In the genomic region with DNA sequence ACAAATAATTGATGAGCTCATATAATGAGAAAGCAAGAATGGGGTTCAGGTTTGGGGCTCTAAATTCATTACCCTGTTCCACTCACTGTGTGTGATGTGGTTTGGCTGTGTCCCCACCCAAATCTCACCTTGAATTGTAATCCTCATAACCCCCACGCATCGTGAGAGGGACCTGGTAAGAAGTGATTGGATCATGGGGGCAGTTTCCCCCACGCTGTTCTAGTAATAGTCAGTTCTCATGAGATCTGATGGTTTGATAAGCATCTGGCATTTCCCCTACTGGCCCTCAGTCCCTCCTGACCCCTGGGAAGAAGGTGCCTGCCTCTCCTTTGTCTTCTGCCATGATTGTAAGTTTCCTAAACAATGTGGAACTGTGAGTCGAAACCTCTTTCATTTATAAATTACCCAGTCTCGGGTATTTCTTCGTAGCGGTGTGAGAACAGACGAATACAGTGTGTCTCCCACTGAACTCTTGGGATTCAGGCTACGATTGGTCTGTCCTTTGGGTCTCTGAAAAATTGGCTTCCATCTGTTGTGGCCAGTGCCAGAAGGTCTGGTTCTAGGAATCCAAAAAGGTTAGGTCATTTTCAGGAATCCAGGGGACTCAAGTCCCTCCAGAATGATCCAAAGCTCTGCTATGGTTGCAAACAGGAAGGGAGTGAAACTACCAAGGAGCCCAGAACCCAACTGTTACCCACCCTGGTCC, we compare ENCODE assay signal across 13 cellular contexts.
A peak's percentile ranks its signal among the peaks of the same experiment; 100 is the strongest.
DNase-seq lines count a peak whose midpoint lies in the region; ATAC-seq, FAIRE-seq and TF ChIP-seq lines count a peak whose summit lies in the region.
"Had no signal": no experiment of that assay in that cellular context is flagged by ENCODE, and none has a peak within 500 bp of the region (broad histone marks: within the 10 kb centered on the region; RNA-seq: fewer than 3 reads in every experiment).

No MANE protein-coding gene starts in this region.

- no peaks in the 10 kb centered on the region for H3K27me3 ChIP-seq in CD4-positive, alpha-beta T cell (ENCODE audit: control insufficient read depth, insufficient read depth, low read length)
- H3K27me3 ChIP-seq in GM23338 (ENCODE audit: insufficient read depth) (no peaks in the 10 kb centered on the region), endodermal cell (ENCODE audit: control insufficient read depth, insufficient read depth, low read length, poor library complexity, severe bottlenecking) (no peaks in the 10 kb centered on the region), prostate gland (replicated peaks; ENCODE audit: insufficient read depth) (no peaks in the 10 kb centered on the region)
- H3K27me3 ChIP-seq: testis had no signal

- no peak overlapping the region for H2AFZ ChIP-seq in GM23338

- no peaks in the 10 kb centered on the region for H3K9me3 ChIP-seq in CD4-positive, alpha-beta T cell (ENCODE audit: control insufficient read depth, low read length)
- H3K9me3 ChIP-seq in endodermal cell (ENCODE audit: control insufficient read depth, low read length) (no peaks in the 10 kb centered on the region), prostate gland (no peaks in the 10 kb centered on the region), kidney (ENCODE audit: control insufficient read depth in 1 of 2, low read length in 2 of 2) (no peaks in the 10 kb centered on the region)
- H3K9me3 ChIP-seq: testis had no signal

- POLR2A ChIA-PET in CD4-positive, alpha-beta T cell (lab: Charles Lee) = interaction anchor here (1.0 to 1.1 kb wide), 3 partner anchors 21 to 76 kb away, joined by 3 to 5 read pairs (median 4); no protein-coding TSS in a partner anchor

- H3K36me3 ChIP-seq in GM23338 (ENCODE audit: insufficient read depth) (no peaks in the 10 kb centered on the region), endodermal cell (ENCODE audit: control insufficient read depth, insufficient read depth, low read length) (no peaks in the 10 kb centered on the region), prostate gland (no peaks in the 10 kb centered on the region), kidney (ENCODE audit: control insufficient read depth in 1 of 2, insufficient read depth in 2 of 2, low read length in 2 of 2) (no peaks in the 10 kb centered on the region)

- H3K9me2 ChIP-seq in GM23338 (ENCODE audit: insufficient read depth) = no peaks in the 10 kb centered on the region

- H3K9ac ChIP-seq in endodermal cell (ENCODE audit: extremely low read depth, low read length, poor library complexity, severe bottlenecking) (no peak overlapping the region), kidney (ENCODE audit: low read length in 2 of 2) (no peak overlapping the region)

- no peaks in the 10 kb centered on the region for H3F3A ChIP-seq in GM23338 (replicated peaks; ENCODE audit: low read depth)

- H4K20me1 ChIP-seq in GM23338 (replicated peaks; ENCODE audit: insufficient read depth) = no peaks in the 10 kb centered on the region

- no peak for ATAC-seq in CD4-positive, alpha-beta T cell (ENCODE audit: poor library complexity)
- ATAC-seq in GM23338 = peak; percentile 13; the same call in 1 of the 3 replicates
- ATAC-seq in HG03039 (IDR thresholded peaks at IDR 0.05; ENCODE audit: unreplicated experiment) = no peak
- no peak for ATAC-seq in HG03025 (IDR thresholded peaks at IDR 0.05; ENCODE audit: low FRiP score, unreplicated experiment)

- TF ChIP-seq POLR2A in prostate gland (IDR thresholded peaks at IDR 0.05) = no peak

- no peak for DNase-seq in CD4-positive, alpha-beta T cell
- no peak for DNase-seq in GM23338 (ENCODE audit: low spot score)
- peak; percentile 47 for DNase-seq in endodermal cell
- no peak for DNase-seq in prostate gland (ENCODE audit: low spot score)
- DNase-seq in kidney = no peak
- DNase-seq: Calu3; Karpas-422; NK-92 treated with Interleukin-12 subunit alpha and Interleukin-12 subunit beta, amount 100 ng/mL, for 24 hours; retina had no signal

- FAIRE-seq in kidney (lab: Jason Lieb, UNC) = no peak

- no peak for TF ChIP-seq CTCF in CD4-positive, alpha-beta T cell (IDR thresholded peaks at IDR 0.05)
- TF ChIP-seq CTCF in GM23338 (conservative IDR thresholded peaks at IDR 0.05; ENCODE audit: low read depth in 2 of 2) (no peak), endodermal cell (conservative IDR thresholded peaks at IDR 0.05) (no peak), prostate gland (IDR thresholded peaks at IDR 0.05) (no peak), kidney (IDR thresholded peaks at IDR 0.05; ENCODE audit: borderline replicate concordance, extremely low read depth, insufficient read depth) (no peak)

- peak overlapping the region; percentile 24 for H3K27ac Mint-ChIP-seq in CD4-positive, alpha-beta T cell
- H3K27ac Mint-ChIP-seq in GM23338 (peak overlapping the region; percentile 76; the same call in 1 of the 2 replicates), endodermal cell (peak overlapping the region; percentile 35)
- H3K27ac Mint-ChIP-seq: activated naive CD4-positive, alpha-beta T cell treated with anti-CD3 and anti-CD28 coated beads, Interleukin-2, amount 50 U/mL, for 24 hours had no signal

- no peak overlapping the region for H3K4me3 ChIP-seq in GM23338
- no peak overlapping the region for H3K4me3 ChIP-seq in endodermal cell (ENCODE audit: low read length)
- H3K4me3 ChIP-seq in prostate gland = no peak overlapping the region
- no peak overlapping the region for H3K4me3 ChIP-seq in kidney (ENCODE audit: low read length in 2 of 2)
- H3K4me3 ChIP-seq: testis had no signal

- H3K4me3 Mint-ChIP-seq in CD4-positive, alpha-beta T cell = peak overlapping the region; percentile 52
- no peak overlapping the region for H3K4me3 Mint-ChIP-seq in GM23338
- H3K4me3 Mint-ChIP-seq in endodermal cell = no peak overlapping the region
- H3K4me3 Mint-ChIP-seq: activated naive CD4-positive, alpha-beta T cell treated with anti-CD3 and anti-CD28 coated beads, Interleukin-2, amount 50 U/mL, for 24 hours had no signal

- H3K4me1 ChIP-seq in GM23338 (ENCODE audit: insufficient read depth) (peaks cover 26% of the 10 kb centered on the region), endodermal cell (ENCODE audit: control insufficient read depth, insufficient read depth, low read length) (peaks cover 6% of the 10 kb centered on the region), prostate gland (replicated peaks) (peaks cover 8% of the 10 kb centered on the region), kidney (ENCODE audit: control insufficient read depth in 1 of 2, insufficient read depth in 1 of 2, low read depth in 1 of 2, low read length in 2 of 2) (peaks cover 3 to 14% of the 10 kb centered on the region in 2 donors)

- no peaks in the 10 kb centered on the region for H3K36me3 Mint-ChIP-seq in CD4-positive, alpha-beta T cell (ENCODE audit: low read depth)
- H3K36me3 Mint-ChIP-seq in GM23338 (ENCODE audit: low read depth) (no peaks in the 10 kb centered on the region; the same call in 2 of the 3 replicates), endodermal cell (ENCODE audit: low read depth) (peaks cover 8% of the 10 kb centered on the region)

- intact Hi-C loops in CD4-positive, alpha-beta T cell (cut with DNase I, micrococcal nuclease) = no loop called here
- intact Hi-C loops in prostate gland (cut with DNase I) = no loop called here
- intact Hi-C loops in kidney (cut with DNase I) = no loop called here

- H3K27me3 Mint-ChIP-seq in CD4-positive, alpha-beta T cell = no peaks in the 10 kb centered on the region
- peaks cover 7% of the 10 kb centered on the region for H3K27me3 Mint-ChIP-seq in GM23338 (ENCODE audit: insufficient read depth, low read depth, poor library complexity)
- H3K27me3 Mint-ChIP-seq in endodermal cell (ENCODE audit: insufficient read depth) = no peaks in the 10 kb centered on the region
- H3K27me3 Mint-ChIP-seq: activated naive CD4-positive, alpha-beta T cell treated with anti-CD3 and anti-CD28 coated beads, Interleukin-2, amount 50 U/mL, for 24 hours had no signal

- no peak overlapping the region for H3K4me2 ChIP-seq in GM23338

- CTCF ChIA-PET in CD4-positive, alpha-beta T cell (lab: Charles Lee) = no interaction called here

- H3K4me1 Mint-ChIP-seq in CD4-positive, alpha-beta T cell (ENCODE audit: low read depth) = peaks cover 62% of the 10 kb centered on the region
- peaks cover 75% of the 10 kb centered on the region for H3K4me1 Mint-ChIP-seq in GM23338
- H3K4me1 Mint-ChIP-seq in endodermal cell = peaks cover 36% of the 10 kb centered on the region

- H3K79me2 ChIP-seq in GM23338 (replicated peaks; ENCODE audit: insufficient read depth) = peaks cover 53% of the 10 kb centered on the region

- H3K27ac ChIP-seq in CD4-positive, alpha-beta T cell (ENCODE audit: low read depth, low read length) = no peak overlapping the region
- H3K27ac ChIP-seq in GM23338 (ENCODE audit: low read depth) = no peak overlapping the region
- H3K27ac ChIP-seq in endodermal cell (ENCODE audit: low read depth, low read length) = peak overlapping the region; percentile 36
- H3K27ac ChIP-seq in prostate gland = peak overlapping the region; percentile 53 to 78
- H3K27ac ChIP-seq in kidney (ENCODE audit: low read depth in 2 of 2, low read length in 2 of 2) = no peak overlapping the region
- H3K27ac ChIP-seq: testis had no signal

- H3K9me3 Mint-ChIP-seq in CD4-positive, alpha-beta T cell = no peaks in the 10 kb centered on the region
- H3K9me3 Mint-ChIP-seq in GM23338 (no peaks in the 10 kb centered on the region), endodermal cell (no peaks in the 10 kb centered on the region)
- H3K9me3 Mint-ChIP-seq: activated naive CD4-positive, alpha-beta T cell treated with anti-CD3 and anti-CD28 coated beads, Interleukin-2, amount 50 U/mL, for 24 hours had no signal

- WGBS in endodermal cell (ENCODE audit: insufficient coverage in 1 of 2, insufficient read length in 1 of 2), 2 experiments = 82 to 88% methylated on average over 6 to 9 of the region's 9 CpGs
- 74% methylated on average over 9 of the region's 9 CpGs for WGBS in prostate gland

TF ChIP-seq in GM23338, 12 proteins besides CTCF, POLR2A, EP300 and RAD21:
- no peak for TF ChIP-seq STAT1 (IDR thresholded peaks at IDR 0.05; ENCODE audit: unreplicated experiment)
- TF ChIP-seq, protein P1, sequence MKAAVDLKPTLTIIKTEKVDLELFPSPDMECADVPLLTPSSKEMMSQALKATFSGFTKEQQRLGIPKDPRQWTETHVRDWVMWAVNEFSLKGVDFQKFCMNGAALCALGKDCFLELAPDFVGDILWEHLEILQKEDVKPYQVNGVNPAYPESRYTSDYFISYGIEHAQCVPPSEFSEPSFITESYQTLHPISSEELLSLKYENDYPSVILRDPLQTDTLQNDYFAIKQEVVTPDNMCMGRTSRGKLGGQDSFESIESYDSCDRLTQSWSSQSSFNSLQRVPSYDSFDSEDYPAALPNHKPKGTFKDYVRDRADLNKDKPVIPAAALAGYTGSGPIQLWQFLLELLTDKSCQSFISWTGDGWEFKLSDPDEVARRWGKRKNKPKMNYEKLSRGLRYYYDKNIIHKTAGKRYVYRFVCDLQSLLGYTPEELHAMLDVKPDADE (IDR thresholded peaks at IDR 0.05) = no peak

Comparison
In these comparisons a context has a peak if more than half of its experiments do, and no peak if none do; other contexts are left out.
1. H3K27ac ChIP-seq: peak in endodermal cell (single experiment) and prostate gland (2 of 2); none in CD4-positive, alpha-beta T cell (single experiment), GM23338 (single experiment) and kidney (0 of 2).
2. H3K27ac Mint-ChIP-seq: peak in every context shown above with its lines; median percentile 76 in GM23338; 35 in endodermal cell; 24 in CD4-positive, alpha-beta T cell.